Comparison of ENCODE assay signal across 1 cellular context in genomic region chr14:54808326-54809161, GRCh38.
TF ChIP-seq lines count a peak whose summit lies in the region.

No MANE protein-coding gene starts in this region.

TF ChIP-seq in HepG2, 621 proteins besides CTCF, POLR2A, EP300 and RAD21 (continued from another document):
- peak; percentile 40; the same call in 1 of the 2 replicates for TF ChIP-seq SAP130 (CRISPR knock-in tag; IDR thresholded peaks at IDR 0.05; ENCODE audit: low read depth)
- TF ChIP-seq ZSCAN21 (CRISPR knock-in tag; IDR thresholded peaks at IDR 0.05; ENCODE audit: borderline replicate concordance): no peak
- TF ChIP-seq ZNF382 (CRISPR knock-in tag; IDR thresholded peaks at IDR 0.05; ENCODE audit: borderline replicate concordance): no peak
- TF ChIP-seq ZNF740 (CRISPR knock-in tag; IDR thresholded peaks at IDR 0.05): no peak
- no peak for TF ChIP-seq NR2F1 (CRISPR knock-in tag; IDR thresholded peaks at IDR 0.05)
- TF ChIP-seq GABPB1 (CRISPR knock-in tag; IDR thresholded peaks at IDR 0.05): 0 out of 2 replicates have a peak, but pooled peaks have one; percentile 29
- TF ChIP-seq THAP11 (CRISPR knock-in tag; IDR thresholded peaks at IDR 0.05): no peak
- peak; percentile 84 for TF ChIP-seq MAX (IDR thresholded peaks at IDR 0.05)
- peak; percentile 43; the same call in 1 of the 2 replicates for TF ChIP-seq NFYB (CRISPR knock-in tag; IDR thresholded peaks at IDR 0.05)
- no peak for TF ChIP-seq CBFB (CRISPR knock-in tag; IDR thresholded peaks at IDR 0.05)
- no peak for TF ChIP-seq ZNF703 (CRISPR knock-in tag; IDR thresholded peaks at IDR 0.05; ENCODE audit: borderline replicate concordance)
- TF ChIP-seq ZNF781 (CRISPR knock-in tag; IDR thresholded peaks at IDR 0.05; ENCODE audit: borderline replicate concordance, not compliant biosample characterization): no peak
- no peak for TF ChIP-seq TOE1 (CRISPR knock-in tag; IDR thresholded peaks at IDR 0.05)
- TF ChIP-seq ZBTB49 (CRISPR knock-in tag; IDR thresholded peaks at IDR 0.05; ENCODE audit: borderline replicate concordance): no peak
- no peak for TF ChIP-seq POLR2G (IDR thresholded peaks at IDR 0.05; ENCODE audit: low read depth, low read length)
- TF ChIP-seq AKNA (CRISPR knock-in tag; IDR thresholded peaks at IDR 0.05; ENCODE audit: borderline replicate concordance): no peak
- TF ChIP-seq TFDP1 (CRISPR knock-in tag; IDR thresholded peaks at IDR 0.05; ENCODE audit: borderline replicate concordance): peak; percentile 42; the same call in 1 of the 2 replicates
- peak; percentile 65; the same call in 1 of the 2 replicates for TF ChIP-seq HMGXB3 (CRISPR knock-in tag; IDR thresholded peaks at IDR 0.05; ENCODE audit: borderline replicate concordance)
- TF ChIP-seq ZSCAN31 (CRISPR knock-in tag; IDR thresholded peaks at IDR 0.05; ENCODE audit: low read depth): no peak
- TF ChIP-seq MEIS1 (CRISPR knock-in tag; IDR thresholded peaks at IDR 0.05; ENCODE audit: borderline replicate concordance): no peak
- 0 out of 2 replicates have a peak, but pooled peaks have one; percentile 33 for TF ChIP-seq ZNF143 (CRISPR knock-in tag; IDR thresholded peaks at IDR 0.05)
- no peak for TF ChIP-seq YEATS2 (CRISPR knock-in tag; IDR thresholded peaks at IDR 0.05; ENCODE audit: borderline replicate concordance)
- 0 out of 2 replicates have a peak, but pooled peaks have one; percentile 36 for TF ChIP-seq KDM5B (CRISPR knock-in tag; IDR thresholded peaks at IDR 0.05; ENCODE audit: borderline replicate concordance)
- no peak for TF ChIP-seq ZNF280B (CRISPR knock-in tag; IDR thresholded peaks at IDR 0.05; ENCODE audit: borderline replicate concordance)
- no peak; the same call in 1 of the 2 replicates for TF ChIP-seq ZNF687 (CRISPR knock-in tag; IDR thresholded peaks at IDR 0.05)
- no peak for TF ChIP-seq TCF7 (IDR thresholded peaks at IDR 0.05; ENCODE audit: low read depth)
- no peak for TF ChIP-seq GATAD1 (CRISPR knock-in tag; IDR thresholded peaks at IDR 0.05)
- TF ChIP-seq CBX5 (CRISPR knock-in tag; IDR thresholded peaks at IDR 0.05; ENCODE audit: borderline replicate concordance): 0 out of 2 replicates have a peak, but pooled peaks have one; percentile 45
